ENCODE assay signal across 1 cellular context in the genomic region with DNA sequence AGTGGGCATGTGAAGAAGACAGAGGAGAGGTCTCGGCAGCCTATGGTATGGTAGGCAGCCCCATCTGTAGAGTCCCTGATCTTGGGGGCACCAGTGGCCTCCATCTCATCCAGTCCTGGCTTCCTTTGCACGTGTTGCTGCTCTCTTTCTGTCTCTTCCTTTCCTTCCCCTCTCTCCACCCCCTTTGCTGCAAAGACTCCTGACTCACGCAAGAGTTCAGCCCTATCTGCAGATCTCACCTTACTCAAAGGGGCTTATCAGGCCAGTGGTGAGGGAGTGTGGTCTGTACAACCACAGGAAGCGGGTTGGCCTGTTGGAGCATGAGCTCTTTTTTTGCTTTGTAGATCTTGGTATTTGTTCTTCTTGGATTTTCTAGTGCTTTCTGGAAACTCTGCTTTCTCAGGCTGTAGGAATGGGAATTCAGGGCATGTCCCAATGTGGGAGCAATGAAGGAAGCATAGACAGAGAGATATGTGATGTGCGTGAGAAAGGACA.
TF ChIP-seq lines count a peak whose summit lies in the region.

No MANE protein-coding gene starts in this region.

TF ChIP-seq in K562, 482 proteins besides CTCF, POLR2A, EP300 and RAD21 (continued from another document and continues in another):
- TF ChIP-seq, protein P1, sequence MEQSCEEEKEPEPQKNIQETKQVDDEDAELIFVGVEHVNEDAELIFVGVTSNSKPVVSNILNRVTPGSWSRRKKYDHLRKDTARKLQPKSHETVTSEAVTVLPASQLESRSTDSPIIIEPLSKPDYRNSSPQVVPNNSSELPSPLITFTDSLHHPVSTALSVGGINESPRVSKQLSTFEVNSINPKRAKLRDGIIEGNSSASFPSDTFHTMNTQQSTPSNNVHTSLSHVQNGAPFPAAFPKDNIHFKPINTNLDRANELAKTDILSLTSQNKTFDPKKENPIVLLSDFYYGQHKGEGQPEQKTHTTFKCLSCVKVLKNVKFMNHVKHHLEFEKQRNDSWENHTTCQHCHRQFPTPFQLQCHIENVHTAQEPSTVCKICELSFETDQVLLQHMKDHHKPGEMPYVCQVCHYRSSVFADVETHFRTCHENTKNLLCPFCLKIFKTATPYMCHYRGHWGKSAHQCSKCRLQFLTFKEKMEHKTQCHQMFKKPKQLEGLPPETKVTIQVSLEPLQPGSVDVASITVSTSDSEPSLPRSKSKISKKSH (CRISPR knock-in tag; IDR thresholded peaks at IDR 0.05), result no peak
- TF ChIP-seq POLR2G (IDR thresholded peaks at IDR 0.05; ENCODE audit: low read depth, low read length) (no peak), TFAM (CRISPR knock-in tag; conservative IDR thresholded peaks at IDR 0.05) (no peak), ZNF146 (CRISPR knock-in tag; IDR thresholded peaks at IDR 0.05; ENCODE audit: unreplicated experiment) (no peak), NR1H2 (CRISPR knock-in tag; IDR thresholded peaks at IDR 0.05) (no peak), TAF15 (IDR thresholded peaks at IDR 0.05; ENCODE audit: low read depth, low read length) (no peak), POLR3A (IDR thresholded peaks at IDR 0.05; ENCODE audit: borderline replicate concordance, extremely low read depth, insufficient read depth, insufficient read length) (no peak), SMAD1 (IDR thresholded peaks at IDR 0.05; ENCODE audit: low read depth, low read length, partially characterized antibody) (peak; percentile 72), ZNF3 (CRISPR knock-in tag; IDR thresholded peaks at IDR 0.05) (no peak), MEF2A (IDR thresholded peaks at IDR 0.05; ENCODE audit: control insufficient read depth, low read depth, low read length) (no peak), DNMT1 (IDR thresholded peaks at IDR 0.05) (0 out of 2 replicates have a peak, but pooled peaks have one; percentile 80), U2AF1 (optimal IDR thresholded peaks at IDR 0.05; ENCODE audit: low read depth, low read length) (no peak), NBN (IDR thresholded peaks at IDR 0.05; ENCODE audit: low read depth) (peak; percentile 99), ARNT (IDR thresholded peaks at IDR 0.05) (peak; percentile 89 to 97), CREBBP (IDR thresholded peaks at IDR 0.05; ENCODE audit: low read depth, low read length) (no peak), YBX1 (IDR thresholded peaks at IDR 0.05) (no peak), NR2F6 (CRISPR knock-in tag; IDR thresholded peaks at IDR 0.05) (0 out of 2 replicates have a peak, but pooled peaks have one; percentile 60), ZKSCAN1 (IDR thresholded peaks at IDR 0.05; ENCODE audit: low read depth, low read length) (peak; percentile 78), ZNF133 (CRISPR knock-in tag; IDR thresholded peaks at IDR 0.05) (no peak), SMARCA4 (IDR thresholded peaks at IDR 0.05) (peak; percentile 100), MIER1 (IDR thresholded peaks at IDR 0.05; ENCODE audit: low read depth) (no peak), NFRKB (IDR thresholded peaks at IDR 0.05; ENCODE audit: low read depth) (no peak; the same call in none of the 2 replicates), HDAC3 (IDR thresholded peaks at IDR 0.05; ENCODE audit: borderline replicate concordance, partially characterized antibody) (peak; percentile 89), ZC3H4 (CRISPR knock-in tag; IDR thresholded peaks at IDR 0.05; ENCODE audit: borderline replicate concordance) (no peak), RBM17 (IDR thresholded peaks at IDR 0.05; ENCODE audit: borderline replicate concordance, low read depth, low read length) (no peak), ZNF584 (CRISPR knock-in tag; IDR thresholded peaks at IDR 0.05; ENCODE audit: low read depth) (peak; percentile 47; the same call in 1 of the 2 replicates), TRIM24 (IDR thresholded peaks at IDR 0.05) (peak; percentile 91 to 93), HDGF (IDR thresholded peaks at IDR 0.05) (no peak), KAT2B (IDR thresholded peaks at IDR 0.05; ENCODE audit: low read depth, low read length) (no peak), MTA1 (IDR thresholded peaks at IDR 0.05; ENCODE audit: borderline replicate concordance) (peak; percentile 95), PTRF (tag; IDR thresholded peaks at IDR 0.05) (no peak), ERF (CRISPR knock-in tag; IDR thresholded peaks at IDR 0.05) (0 out of 2 replicates have a peak, but pooled peaks have one; percentile 26), SRSF1 (IDR thresholded peaks at IDR 0.05; ENCODE audit: low read depth, low read length) (no peak)
- TF ChIP-seq, protein P2, sequence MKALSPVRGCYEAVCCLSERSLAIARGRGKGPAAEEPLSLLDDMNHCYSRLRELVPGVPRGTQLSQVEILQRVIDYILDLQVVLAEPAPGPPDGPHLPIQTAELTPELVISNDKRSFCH (CRISPR knock-in tag; IDR thresholded peaks at IDR 0.05), result no peak
- TF ChIP-seq, protein P2 (tag; IDR thresholded peaks at IDR 0.05), result peak; percentile 89; the same call in 1 of the 2 replicates
- TF ChIP-seq, protein P3, sequence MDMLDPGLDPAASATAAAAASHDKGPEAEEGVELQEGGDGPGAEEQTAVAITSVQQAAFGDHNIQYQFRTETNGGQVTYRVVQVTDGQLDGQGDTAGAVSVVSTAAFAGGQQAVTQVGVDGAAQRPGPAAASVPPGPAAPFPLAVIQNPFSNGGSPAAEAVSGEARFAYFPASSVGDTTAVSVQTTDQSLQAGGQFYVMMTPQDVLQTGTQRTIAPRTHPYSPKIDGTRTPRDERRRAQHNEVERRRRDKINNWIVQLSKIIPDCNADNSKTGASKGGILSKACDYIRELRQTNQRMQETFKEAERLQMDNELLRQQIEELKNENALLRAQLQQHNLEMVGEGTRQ (CRISPR knock-in tag; IDR thresholded peaks at IDR 0.05), result no peak
- TF ChIP-seq, protein P4, sequence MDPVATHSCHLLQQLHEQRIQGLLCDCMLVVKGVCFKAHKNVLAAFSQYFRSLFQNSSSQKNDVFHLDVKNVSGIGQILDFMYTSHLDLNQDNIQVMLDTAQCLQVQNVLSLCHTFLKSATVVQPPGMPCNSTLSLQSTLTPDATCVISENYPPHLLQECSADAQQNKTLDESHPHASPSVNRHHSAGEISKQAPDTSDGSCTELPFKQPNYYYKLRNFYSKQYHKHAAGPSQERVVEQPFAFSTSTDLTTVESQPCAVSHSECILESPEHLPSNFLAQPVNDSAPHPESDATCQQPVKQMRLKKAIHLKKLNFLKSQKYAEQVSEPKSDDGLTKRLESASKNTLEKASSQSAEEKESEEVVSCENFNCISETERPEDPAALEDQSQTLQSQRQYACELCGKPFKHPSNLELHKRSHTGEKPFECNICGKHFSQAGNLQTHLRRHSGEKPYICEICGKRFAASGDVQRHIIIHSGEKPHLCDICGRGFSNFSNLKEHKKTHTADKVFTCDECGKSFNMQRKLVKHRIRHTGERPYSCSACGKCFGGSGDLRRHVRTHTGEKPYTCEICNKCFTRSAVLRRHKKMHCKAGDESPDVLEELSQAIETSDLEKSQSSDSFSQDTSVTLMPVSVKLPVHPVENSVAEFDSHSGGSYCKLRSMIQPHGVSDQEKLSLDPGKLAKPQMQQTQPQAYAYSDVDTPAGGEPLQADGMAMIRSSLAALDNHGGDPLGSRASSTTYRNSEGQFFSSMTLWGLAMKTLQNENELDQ (CRISPR knock-in tag; IDR thresholded peaks at IDR 0.05; ENCODE audit: borderline replicate concordance), result no peak
- TF ChIP-seq, protein P5, sequence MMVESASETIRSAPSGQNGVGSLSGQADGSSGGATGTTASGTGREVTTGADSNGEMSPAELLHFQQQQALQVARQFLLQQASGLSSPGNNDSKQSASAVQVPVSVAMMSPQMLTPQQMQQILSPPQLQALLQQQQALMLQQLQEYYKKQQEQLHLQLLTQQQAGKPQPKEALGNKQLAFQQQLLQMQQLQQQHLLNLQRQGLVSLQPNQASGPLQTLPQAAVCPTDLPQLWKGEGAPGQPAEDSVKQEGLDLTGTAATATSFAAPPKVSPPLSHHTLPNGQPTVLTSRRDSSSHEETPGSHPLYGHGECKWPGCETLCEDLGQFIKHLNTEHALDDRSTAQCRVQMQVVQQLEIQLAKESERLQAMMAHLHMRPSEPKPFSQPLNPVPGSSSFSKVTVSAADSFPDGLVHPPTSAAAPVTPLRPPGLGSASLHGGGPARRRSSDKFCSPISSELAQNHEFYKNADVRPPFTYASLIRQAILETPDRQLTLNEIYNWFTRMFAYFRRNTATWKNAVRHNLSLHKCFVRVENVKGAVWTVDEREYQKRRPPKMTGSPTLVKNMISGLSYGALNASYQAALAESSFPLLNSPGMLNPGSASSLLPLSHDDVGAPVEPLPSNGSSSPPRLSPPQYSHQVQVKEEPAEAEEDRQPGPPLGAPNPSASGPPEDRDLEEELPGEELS (CRISPR knock-in tag; IDR thresholded peaks at IDR 0.05; ENCODE audit: borderline replicate concordance), result no peak
- TF ChIP-seq, protein P6, sequence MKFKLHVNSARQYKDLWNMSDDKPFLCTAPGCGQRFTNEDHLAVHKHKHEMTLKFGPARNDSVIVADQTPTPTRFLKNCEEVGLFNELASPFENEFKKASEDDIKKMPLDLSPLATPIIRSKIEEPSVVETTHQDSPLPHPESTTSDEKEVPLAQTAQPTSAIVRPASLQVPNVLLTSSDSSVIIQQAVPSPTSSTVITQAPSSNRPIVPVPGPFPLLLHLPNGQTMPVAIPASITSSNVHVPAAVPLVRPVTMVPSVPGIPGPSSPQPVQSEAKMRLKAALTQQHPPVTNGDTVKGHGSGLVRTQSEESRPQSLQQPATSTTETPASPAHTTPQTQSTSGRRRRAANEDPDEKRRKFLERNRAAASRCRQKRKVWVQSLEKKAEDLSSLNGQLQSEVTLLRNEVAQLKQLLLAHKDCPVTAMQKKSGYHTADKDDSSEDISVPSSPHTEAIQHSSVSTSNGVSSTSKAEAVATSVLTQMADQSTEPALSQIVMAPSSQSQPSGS (CRISPR knock-in tag; IDR thresholded peaks at IDR 0.05), result no peak
- TF ChIP-seq, protein P7, sequence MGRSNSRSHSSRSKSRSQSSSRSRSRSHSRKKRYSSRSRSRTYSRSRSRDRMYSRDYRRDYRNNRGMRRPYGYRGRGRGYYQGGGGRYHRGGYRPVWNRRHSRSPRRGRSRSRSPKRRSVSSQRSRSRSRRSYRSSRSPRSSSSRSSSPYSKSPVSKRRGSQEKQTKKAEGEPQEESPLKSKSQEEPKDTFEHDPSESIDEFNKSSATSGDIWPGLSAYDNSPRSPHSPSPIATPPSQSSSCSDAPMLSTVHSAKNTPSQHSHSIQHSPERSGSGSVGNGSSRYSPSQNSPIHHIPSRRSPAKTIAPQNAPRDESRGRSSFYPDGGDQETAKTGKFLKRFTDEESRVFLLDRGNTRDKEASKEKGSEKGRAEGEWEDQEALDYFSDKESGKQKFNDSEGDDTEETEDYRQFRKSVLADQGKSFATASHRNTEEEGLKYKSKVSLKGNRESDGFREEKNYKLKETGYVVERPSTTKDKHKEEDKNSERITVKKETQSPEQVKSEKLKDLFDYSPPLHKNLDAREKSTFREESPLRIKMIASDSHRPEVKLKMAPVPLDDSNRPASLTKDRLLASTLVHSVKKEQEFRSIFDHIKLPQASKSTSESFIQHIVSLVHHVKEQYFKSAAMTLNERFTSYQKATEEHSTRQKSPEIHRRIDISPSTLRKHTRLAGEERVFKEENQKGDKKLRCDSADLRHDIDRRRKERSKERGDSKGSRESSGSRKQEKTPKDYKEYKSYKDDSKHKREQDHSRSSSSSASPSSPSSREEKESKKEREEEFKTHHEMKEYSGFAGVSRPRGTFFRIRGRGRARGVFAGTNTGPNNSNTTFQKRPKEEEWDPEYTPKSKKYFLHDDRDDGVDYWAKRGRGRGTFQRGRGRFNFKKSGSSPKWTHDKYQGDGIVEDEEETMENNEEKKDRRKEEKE (IDR thresholded peaks at IDR 0.05; ENCODE audit: borderline replicate concordance in 1 of 2, control insufficient read depth in 1 of 2, low read depth in 2 of 2, low read length in 1 of 2), result no peak; a peak in 1 of 4 replicates
- TF ChIP-seq, protein P8, sequence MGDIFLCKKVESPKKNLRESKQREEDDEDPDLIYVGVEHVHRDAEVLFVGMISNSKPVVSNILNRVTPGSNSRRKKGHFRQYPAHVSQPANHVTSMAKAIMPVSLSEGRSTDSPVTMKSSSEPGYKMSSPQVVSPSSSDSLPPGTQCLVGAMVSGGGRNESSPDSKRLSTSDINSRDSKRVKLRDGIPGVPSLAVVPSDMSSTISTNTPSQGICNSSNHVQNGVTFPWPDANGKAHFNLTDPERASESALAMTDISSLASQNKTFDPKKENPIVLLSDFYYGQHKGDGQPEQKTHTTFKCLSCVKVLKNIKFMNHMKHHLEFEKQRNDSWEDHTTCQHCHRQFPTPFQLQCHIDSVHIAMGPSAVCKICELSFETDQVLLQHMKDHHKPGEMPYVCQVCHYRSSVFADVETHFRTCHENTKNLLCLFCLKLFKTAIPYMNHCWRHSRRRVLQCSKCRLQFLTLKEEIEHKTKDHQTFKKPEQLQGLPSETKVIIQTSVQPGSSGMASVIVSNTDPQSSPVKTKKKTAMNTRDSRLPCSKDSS (IDR thresholded peaks at IDR 0.05; ENCODE audit: low read depth, partially characterized antibody), result no peak
- TF ChIP-seq, protein P9, sequence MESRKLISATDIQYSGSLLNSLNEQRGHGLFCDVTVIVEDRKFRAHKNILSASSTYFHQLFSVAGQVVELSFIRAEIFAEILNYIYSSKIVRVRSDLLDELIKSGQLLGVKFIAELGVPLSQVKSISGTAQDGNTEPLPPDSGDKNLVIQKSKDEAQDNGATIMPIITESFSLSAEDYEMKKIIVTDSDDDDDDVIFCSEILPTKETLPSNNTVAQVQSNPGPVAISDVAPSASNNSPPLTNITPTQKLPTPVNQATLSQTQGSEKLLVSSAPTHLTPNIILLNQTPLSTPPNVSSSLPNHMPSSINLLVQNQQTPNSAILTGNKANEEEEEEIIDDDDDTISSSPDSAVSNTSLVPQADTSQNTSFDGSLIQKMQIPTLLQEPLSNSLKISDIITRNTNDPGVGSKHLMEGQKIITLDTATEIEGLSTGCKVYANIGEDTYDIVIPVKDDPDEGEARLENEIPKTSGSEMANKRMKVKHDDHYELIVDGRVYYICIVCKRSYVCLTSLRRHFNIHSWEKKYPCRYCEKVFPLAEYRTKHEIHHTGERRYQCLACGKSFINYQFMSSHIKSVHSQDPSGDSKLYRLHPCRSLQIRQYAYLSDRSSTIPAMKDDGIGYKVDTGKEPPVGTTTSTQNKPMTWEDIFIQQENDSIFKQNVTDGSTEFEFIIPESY (CRISPR knock-in tag; IDR thresholded peaks at IDR 0.05), result no peak
- TF ChIP-seq, protein P10, sequence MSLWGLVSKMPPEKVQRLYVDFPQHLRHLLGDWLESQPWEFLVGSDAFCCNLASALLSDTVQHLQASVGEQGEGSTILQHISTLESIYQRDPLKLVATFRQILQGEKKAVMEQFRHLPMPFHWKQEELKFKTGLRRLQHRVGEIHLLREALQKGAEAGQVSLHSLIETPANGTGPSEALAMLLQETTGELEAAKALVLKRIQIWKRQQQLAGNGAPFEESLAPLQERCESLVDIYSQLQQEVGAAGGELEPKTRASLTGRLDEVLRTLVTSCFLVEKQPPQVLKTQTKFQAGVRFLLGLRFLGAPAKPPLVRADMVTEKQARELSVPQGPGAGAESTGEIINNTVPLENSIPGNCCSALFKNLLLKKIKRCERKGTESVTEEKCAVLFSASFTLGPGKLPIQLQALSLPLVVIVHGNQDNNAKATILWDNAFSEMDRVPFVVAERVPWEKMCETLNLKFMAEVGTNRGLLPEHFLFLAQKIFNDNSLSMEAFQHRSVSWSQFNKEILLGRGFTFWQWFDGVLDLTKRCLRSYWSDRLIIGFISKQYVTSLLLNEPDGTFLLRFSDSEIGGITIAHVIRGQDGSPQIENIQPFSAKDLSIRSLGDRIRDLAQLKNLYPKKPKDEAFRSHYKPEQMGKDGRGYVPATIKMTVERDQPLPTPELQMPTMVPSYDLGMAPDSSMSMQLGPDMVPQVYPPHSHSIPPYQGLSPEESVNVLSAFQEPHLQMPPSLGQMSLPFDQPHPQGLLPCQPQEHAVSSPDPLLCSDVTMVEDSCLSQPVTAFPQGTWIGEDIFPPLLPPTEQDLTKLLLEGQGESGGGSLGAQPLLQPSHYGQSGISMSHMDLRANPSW (CRISPR knock-in tag; IDR thresholded peaks at IDR 0.05), result no peak
